In genomic region chr4:21775703-21776102, GRCh38 we compare ENCODE assay signal across 20 cellular contexts.
DNase-seq lines count a peak whose midpoint lies in the region; ATAC-seq and TF ChIP-seq lines count a peak whose summit lies in the region.
"Had no signal": no experiment of that assay in that cellular context is flagged by ENCODE, and none has a peak within 500 bp of the region (broad histone marks: within the 10 kb centered on the region; RNA-seq: fewer than 3 reads in every experiment).

No MANE protein-coding gene starts in this region.

- no peak overlapping the region for H3K27ac ChIP-seq in SJCRH30
- H3K27ac ChIP-seq: 22Rv1; A549; BLaER1 treated with 17β-estradiol and CSF1 and Interleukin-3, amounts not matched to agents 10 nM and 100 nM; C4-2B had no signal

- H3K4me1 Mint-ChIP-seq in chondrocyte (ENCODE audit: low read depth), result peaks cover 6% of the 10 kb centered on the region
- H3K4me1 Mint-ChIP-seq: B cell had no signal

- H3K4me1 ChIP-seq in SJCRH30, result peaks cover 32% of the 10 kb centered on the region
- H3K4me1 ChIP-seq: A549, Caco-2 had no signal

- TF ChIP-seq CTCF in chondrocyte (IDR thresholded peaks at IDR 0.05), result no peak

- no peak for ATAC-seq in HG02840 (IDR thresholded peaks at IDR 0.05; ENCODE audit: low FRiP score, unreplicated experiment)
- ATAC-seq: A549; CD8-positive, alpha-beta T cell had no signal

- H3K4me3 ChIP-seq in SJCRH30, result no peak overlapping the region
- H3K4me3 ChIP-seq: A549; BLaER1 treated with 17β-estradiol and CSF1 and Interleukin-3, amounts not matched to agents 10 nM and 100 nM had no signal

- H3K36me3 Mint-ChIP-seq in chondrocyte (ENCODE audit: low read depth), result peaks cover 5% of the 10 kb centered on the region
- H3K36me3 Mint-ChIP-seq: CD8-positive, alpha-beta T cell had no signal

- H3K27ac Mint-ChIP-seq in chondrocyte (ENCODE audit: unreplicated experiment), result no peak overlapping the region
- H3K27ac Mint-ChIP-seq: B cell; CD4-positive, alpha-beta T cell; CD8-positive, alpha-beta T cell had no signal

- no peak overlapping the region for H3K4me3 Mint-ChIP-seq in chondrocyte (ENCODE audit: unreplicated experiment)
- H3K4me3 Mint-ChIP-seq: B cell; CD4-positive, alpha-beta T cell; CD8-positive, alpha-beta T cell had no signal

- no peaks in the 10 kb centered on the region for H3K36me3 ChIP-seq in SJCRH30
- H3K36me3 ChIP-seq: BLaER1 treated with 17β-estradiol and CSF1 and Interleukin-3, amounts not matched to agents 10 nM and 100 nM had no signal

- H3K27me3 ChIP-seq in SJCRH30, result no peaks in the 10 kb centered on the region

- DNase-seq in DMS 273 (lab: John Stamatoyannopoulos, UW; ENCODE audit: unreplicated experiment), result peak; percentile 4
- no peak for DNase-seq in DMS 273 treated with DMSO at 0.1 percent for 48 hours (lab: John Stamatoyannopoulos, UW)
- DNase-seq in NCI-H82 (lab: John Stamatoyannopoulos, UW), result peak; percentile 66
- peak; percentile 45 to 58 for DNase-seq in SJCRH30
- DNase-seq in chondrocyte (ENCODE audit: low spot score), result peak; percentile 71
- DNase-seq in globus pallidus (ENCODE audit: low spot score), result no peak
- DNase-seq in activated naive CD4-positive, alpha-beta T cell treated with Interleukin-2 at 50 U/mL for 16 hours, result no peak
- DNase-seq: AML-193; Caco-2; Calu3; CD4-positive, alpha-beta T cell; CD8-positive, alpha-beta T cell; DMS79 treated with DMSO at 0.1 percent for 48 hours; GF-D8 had no signal

- peaks cover 12% of the 10 kb centered on the region for H3K27me3 Mint-ChIP-seq in chondrocyte (ENCODE audit: low read depth)
- H3K27me3 Mint-ChIP-seq: B cell had no signal

- H3K9me3 ChIP-seq in SJCRH30 (replicated peaks), result no peaks in the 10 kb centered on the region
- H3K9me3 ChIP-seq: A549, Caco-2 had no signal

- H3K9me3 Mint-ChIP-seq in chondrocyte (ENCODE audit: low read depth), result peaks cover 20% of the 10 kb centered on the region
- H3K9me3 Mint-ChIP-seq: CD4-positive, alpha-beta T cell; CD8-positive, alpha-beta T cell had no signal

Comparison
In these comparisons a context has a peak if more than half of its experiments do, and no peak if none do; other contexts are left out.
1. DNase-seq: peak in DMS 273 (single experiment), NCI-H82 (single experiment), SJCRH30 (2 of 2) and chondrocyte (single experiment); none in DMS 273 treated with DMSO at 0.1 percent for 48 hours (single experiment), globus pallidus (single experiment) and activated naive CD4-positive, alpha-beta T cell treated with Interleukin-2 at 50 U/mL for 16 hours (single experiment).